ENCODE assay signal across 8 cellular contexts in the genomic region with DNA sequence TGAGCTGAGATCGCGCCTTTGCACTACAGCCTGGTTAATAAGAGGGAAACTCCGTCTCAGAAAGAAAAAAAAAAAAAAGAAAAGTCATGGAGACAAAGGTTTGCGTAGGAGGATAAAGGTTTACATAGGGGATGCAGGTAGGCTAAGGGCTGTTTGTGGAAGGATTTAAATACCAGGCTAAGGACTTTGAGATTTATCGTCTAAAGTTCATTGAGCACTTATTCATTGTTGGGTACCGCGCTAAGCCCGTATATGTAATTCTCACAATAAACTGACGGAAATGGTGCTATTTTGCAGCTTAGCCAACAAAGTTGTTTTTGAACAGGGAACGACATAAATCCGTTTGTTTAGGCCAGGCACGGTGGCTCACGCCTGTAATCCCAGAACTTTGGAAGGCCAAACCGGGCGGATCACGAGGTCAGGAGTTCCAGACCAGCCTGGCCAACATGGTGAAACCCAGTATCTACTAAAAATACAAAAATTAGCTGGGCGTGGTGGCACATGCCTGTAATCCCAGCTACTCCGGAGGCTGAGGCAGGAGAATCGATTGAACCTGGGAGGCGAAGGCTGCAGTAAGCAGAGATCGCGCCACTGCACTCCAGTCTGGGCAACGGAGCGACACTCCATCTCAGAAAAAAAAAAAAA. TPM values are rescaled to one million over a fixed set of nuclear protein-coding genes. Genes with fewer than 3 reads are reported as not detected.
A peak's percentile ranks its signal among the peaks of the same experiment; 100 is the strongest.
DNase-seq lines count a peak whose midpoint lies in the region; ATAC-seq, FAIRE-seq and TF ChIP-seq lines count a peak whose summit lies in the region.
"Not testable (repeated sequence)": the region's sequence is repeated elsewhere in the genome, so short reads cannot be mapped to it uniquely, and the experiment has no call there.

No MANE protein-coding gene starts in this region.

- H2AFZ ChIP-seq in KMS-11 (ENCODE audit: low read depth) (0 out of 2 replicates have a peak overlapping the region, but pooled peaks have one; percentile 82), HepG2 (ENCODE audit: low read length) (peak overlapping the region; percentile 90), osteoblast (ENCODE audit: low read length) (peak overlapping the region; percentile 99)

- peak overlapping the region; percentile 100 for H3K27ac Mint-ChIP-seq in CD4-positive, alpha-beta T cell
- H3K27ac Mint-ChIP-seq in WTC11 (peak overlapping the region; percentile 95), endodermal cell (peak overlapping the region; percentile 100)
- not testable (repeated sequence) for H3K27ac Mint-ChIP-seq in activated naive CD8-positive, alpha-beta T cell treated with anti-CD3 and anti-CD28 coated beads, Interleukin-2, amount 10 ng/mL, durations not matched to agents 7 days and 5 days
- H3K27ac Mint-ChIP-seq in stimulated activated naive CD8-positive, alpha-beta T cell treated with anti-CD3 and anti-CD28 coated beads, Interleukin-15, amount 100 ng/mL, for 72 hours, result peak overlapping the region in 1 of 2 donors; percentile 100

- not testable (repeated sequence) for H3K27me3 ChIP-seq in CD4-positive, alpha-beta T cell (ENCODE audit: control insufficient read depth, insufficient read depth, low read length); KMS-11 (ENCODE audit: insufficient read depth, low read depth); endodermal cell (ENCODE audit: control insufficient read depth, insufficient read depth, low read length, poor library complexity, severe bottlenecking); HepG2 (ENCODE audit: control insufficient read depth in 1 of 2, insufficient read depth in 2 of 2, low read length in 2 of 2); osteoblast (ENCODE audit: insufficient read depth, low read length)

- not testable (repeated sequence) for BruUV-seq in HepG2 (replicated peaks; lab: Mats Ljungman, UMichigan)

- not testable (repeated sequence) for TF ChIP-seq EP300 in HepG2 (IDR thresholded peaks at IDR 0.05; ENCODE audit: low read depth in 2 of 2, low read length in 2 of 2); HepG2 (CRISPR knock-in tag; IDR thresholded peaks at IDR 0.05; ENCODE audit: borderline replicate concordance)

- peaks cover 28% of the 10 kb centered on the region for H3K36me3 Mint-ChIP-seq in CD4-positive, alpha-beta T cell (ENCODE audit: low read depth)
- not testable (repeated sequence) for H3K36me3 Mint-ChIP-seq in WTC11; activated naive CD8-positive, alpha-beta T cell treated with anti-CD3 and anti-CD28 coated beads, Interleukin-2, amount 10 ng/mL, durations not matched to agents 7 days and 5 days; endodermal cell (ENCODE audit: low read depth)

- not testable (repeated sequence) for TF ChIP-seq POLR2A in HepG2 (IDR thresholded peaks at IDR 0.05; ENCODE audit: insufficient read depth in 1 of 2, low read depth in 2 of 2, low read length in 2 of 2)

- H3K9me3 Mint-ChIP-seq in CD4-positive, alpha-beta T cell; WTC11; activated naive CD8-positive, alpha-beta T cell treated with anti-CD3 and anti-CD28 coated beads, Interleukin-2, amount 10 ng/mL, durations not matched to agents 7 days and 5 days; endodermal cell; stimulated activated naive CD8-positive, alpha-beta T cell treated with anti-CD3 and anti-CD28 coated beads, Interleukin-15, amount 100 ng/mL, for 72 hours: not testable (repeated sequence)

- H3K4me1 ChIP-seq in KMS-11 (ENCODE audit: low read depth, poor library complexity, severe bottlenecking) (peaks cover 22% of the 10 kb centered on the region), HepG2 (ENCODE audit: insufficient read depth, low read length) (peaks cover 40% of the 10 kb centered on the region), osteoblast (ENCODE audit: insufficient read depth, low read length) (peaks cover 20% of the 10 kb centered on the region)
- H3K4me1 ChIP-seq in endodermal cell (ENCODE audit: control insufficient read depth, insufficient read depth, low read length), result not testable (repeated sequence)

- not testable (repeated sequence) for H3K4me2 ChIP-seq in KMS-11
- peak overlapping the region; percentile 89 for H3K4me2 ChIP-seq in HepG2 (ENCODE audit: low read depth, low read length)
- peak overlapping the region; percentile 97 for H3K4me2 ChIP-seq in osteoblast (ENCODE audit: insufficient read depth, low read length)

- not testable (repeated sequence) for H3K36me3 ChIP-seq in KMS-11 (ENCODE audit: insufficient read depth); endodermal cell (ENCODE audit: control insufficient read depth, insufficient read depth, low read length); HepG2 (replicated peaks in 1 of 2; ENCODE audit: control insufficient read depth in 1 of 2, insufficient read depth in 2 of 2, low read length in 2 of 2); osteoblast (ENCODE audit: insufficient read depth, low read length)

- H3K27me3 Mint-ChIP-seq in CD4-positive, alpha-beta T cell; WTC11 (ENCODE audit: low read depth); activated naive CD8-positive, alpha-beta T cell treated with anti-CD3 and anti-CD28 coated beads, Interleukin-2, amount 10 ng/mL, durations not matched to agents 7 days and 5 days; endodermal cell (ENCODE audit: insufficient read depth); stimulated activated naive CD8-positive, alpha-beta T cell treated with anti-CD3 and anti-CD28 coated beads, Interleukin-15, amount 100 ng/mL, for 72 hours: not testable (repeated sequence)

- CTCF ChIA-PET in CD4-positive, alpha-beta T cell (lab: Charles Lee), result interaction anchor here (1.4 kb wide), 1 partner anchor 10 kb away, joined by 4 read pairs; no protein-coding TSS in a partner anchor
- CTCF ChIA-PET in WTC11 (lab: Charles Lee), result interaction anchor here (1.0 to 3.6 kb wide), 5 partner anchors 12 to 251 kb away, joined by 3 to 17 read pairs (median 4); a partner anchor contains a TSS
- CTCF ChIA-PET in HepG2 (lab: Yijun Ruan, JAX; ENCODE audit: low intra/inter-chr PET ratio, low total read pairs), result not testable (repeated sequence)

- intact Hi-C loops in CD4-positive, alpha-beta T cell (cut with DNase I, micrococcal nuclease), result loop anchor here (1.0 to 10.0 kb wide), 6 partner anchors 11 to 1797 kb away; a partner anchor contains a TSS
- intact Hi-C loops in HepG2 (cut with micrococcal nuclease; ENCODE audit: unreplicated experiment), result not testable (repeated sequence)

- not testable (repeated sequence) for H3K9me3 ChIP-seq in CD4-positive, alpha-beta T cell (ENCODE audit: control insufficient read depth, low read length); endodermal cell (ENCODE audit: control insufficient read depth, low read length); HepG2 (ENCODE audit: low read length); osteoblast (ENCODE audit: low read depth, low read length)

- POLR2A ChIA-PET in CD4-positive, alpha-beta T cell (lab: Charles Lee), result interaction anchor here (1.4 to 3.6 kb wide), 6 partner anchors 10 to 331 kb away, joined by 4 to 17 read pairs (median 14); a partner anchor contains a TSS
- POLR2A ChIA-PET in WTC11 (lab: Charles Lee) (interaction anchor here (0.5 to 2.9 kb wide), 6 partner anchors 12 to 306 kb away, joined by 3 to 13 read pairs (median 6); a partner anchor contains a TSS), HepG2 (lab: Yijun Ruan, JAX) (interaction anchor here (0.7 to 3.1 kb wide), 2 partner anchors 12 to 117 kb away, joined by 3 to 9 read pairs; no protein-coding TSS in a partner anchor)
- POLR2A ChIA-PET in activated naive CD8-positive, alpha-beta T cell treated with anti-CD3 and anti-CD28 coated beads, Interleukin-2, amount 10 ng/mL, durations not matched to agents 7 days and 5 days (lab: Charles Lee), result interaction anchor here (0.6 kb wide), 2 partner anchors 9 to 140 kb away, joined by 3 to 4 read pairs; no protein-coding TSS in a partner anchor

- TF ChIP-seq CTCF in CD4-positive, alpha-beta T cell (IDR thresholded peaks at IDR 0.05); KMS-11 (conservative IDR thresholded peaks at IDR 0.05; ENCODE audit: low read depth, low read length); WTC11 (IDR thresholded peaks at IDR 0.05); endodermal cell (conservative IDR thresholded peaks at IDR 0.05); HepG2 (CRISPR knock-in tag; IDR thresholded peaks at IDR 0.05); osteoblast (IDR thresholded peaks at IDR 0.05; ENCODE audit: extremely low read depth, low read depth, low read length): not testable (repeated sequence)

- H3K27ac ChIP-seq in CD4-positive, alpha-beta T cell (ENCODE audit: low read depth, low read length); KMS-11: not testable (repeated sequence)
- H3K27ac ChIP-seq in endodermal cell (ENCODE audit: low read depth, low read length) (peak overlapping the region; percentile 80), HepG2 (ENCODE audit: extremely low read length, insufficient read depth, low read length) (peak overlapping the region; percentile 75), osteoblast (ENCODE audit: low read depth, low read length) (peak overlapping the region; percentile 87)

- H4K20me1 ChIP-seq in KMS-11 (ENCODE audit: insufficient read depth) (peaks cover 28% of the 10 kb centered on the region), HepG2 (ENCODE audit: insufficient read depth, low read length) (peaks cover 31% of the 10 kb centered on the region), osteoblast (ENCODE audit: insufficient read depth, low read length) (peaks cover 31% of the 10 kb centered on the region)

- not testable (repeated sequence) for H3K9ac ChIP-seq in KMS-11
- H3K9ac ChIP-seq in endodermal cell (ENCODE audit: extremely low read depth, low read length, poor library complexity, severe bottlenecking), result peak overlapping the region; percentile 83
- H3K9ac ChIP-seq in HepG2 (ENCODE audit: insufficient read depth, low read depth, low read length), result peak overlapping the region; percentile 49

- TF ChIP-seq RAD21 in HepG2 (CRISPR knock-in tag; IDR thresholded peaks at IDR 0.05), result not testable (repeated sequence)

- peak overlapping the region; percentile 85 for H3K4me3 Mint-ChIP-seq in CD4-positive, alpha-beta T cell
- peak overlapping the region; percentile 86 for H3K4me3 Mint-ChIP-seq in WTC11
- peak overlapping the region; percentile 69 for H3K4me3 Mint-ChIP-seq in activated naive CD8-positive, alpha-beta T cell treated with anti-CD3 and anti-CD28 coated beads, Interleukin-2, amount 10 ng/mL, durations not matched to agents 7 days and 5 days
- peak overlapping the region; percentile 100 for H3K4me3 Mint-ChIP-seq in endodermal cell
- H3K4me3 Mint-ChIP-seq in stimulated activated naive CD8-positive, alpha-beta T cell treated with anti-CD3 and anti-CD28 coated beads, Interleukin-15, amount 100 ng/mL, for 72 hours, result peak overlapping the region; percentile 83 to 96

- peak; percentile 56 for FAIRE-seq in HepG2 (lab: Jason Lieb, UNC)

- in situ Hi-C loops in HepG2 (cut with HindIII; ENCODE audit: extremely low pct_ligation_motif_present, low pct_unique_long_range_greater_than_20kb), result not testable (repeated sequence)

- H3K4me1 Mint-ChIP-seq in CD4-positive, alpha-beta T cell (ENCODE audit: low read depth), result peaks cover 37% of the 10 kb centered on the region
- H3K4me1 Mint-ChIP-seq in WTC11, result peaks cover 33% of the 10 kb centered on the region
- peaks cover 17% of the 10 kb centered on the region for H3K4me1 Mint-ChIP-seq in activated naive CD8-positive, alpha-beta T cell treated with anti-CD3 and anti-CD28 coated beads, Interleukin-2, amount 10 ng/mL, durations not matched to agents 7 days and 5 days
- peaks cover 23% of the 10 kb centered on the region for H3K4me1 Mint-ChIP-seq in endodermal cell
- peaks cover 43% of the 10 kb centered on the region for H3K4me1 Mint-ChIP-seq in stimulated activated naive CD8-positive, alpha-beta T cell treated with anti-CD3 and anti-CD28 coated beads, Interleukin-15, amount 100 ng/mL, for 72 hours

- ATAC-seq in CD4-positive, alpha-beta T cell (ENCODE audit: poor library complexity); WTC11; activated naive CD8-positive, alpha-beta T cell treated with anti-CD3 and anti-CD28 coated beads, Interleukin-2, amount 10 ng/mL, durations not matched to agents 7 days and 5 days (ENCODE audit: low read depth); stimulated activated naive CD8-positive, alpha-beta T cell treated with anti-CD3 and anti-CD28 coated beads, Interleukin-15, amount 100 ng/mL, for 72 hours: not testable (repeated sequence)
- peak; percentile 5; the same call in 1 of the 3 replicates for ATAC-seq in HepG2

- H3K79me2 ChIP-seq in KMS-11 (ENCODE audit: insufficient read depth, low read depth) (peaks cover 32% of the 10 kb centered on the region), HepG2 (ENCODE audit: insufficient read depth, low read length) (peaks cover 42% of the 10 kb centered on the region), osteoblast (ENCODE audit: insufficient read depth, low read length) (peaks cover 38% of the 10 kb centered on the region)

- 87% methylated on average over 24 of the region's 24 CpGs for WGBS in endodermal cell (ENCODE audit: insufficient coverage in 1 of 2, insufficient read length in 1 of 2), 2 experiments
- 38% methylated on average over 21 of the region's 24 CpGs for WGBS in HepG2 (ENCODE audit: low lambda C conversion rate)

- DNase-seq in CD4-positive, alpha-beta T cell; WTC11 (ENCODE audit: low spot score); activated naive CD8-positive, alpha-beta T cell treated with anti-CD3 and anti-CD28 coated beads, Interleukin-2, amount 10 ng/mL, durations not matched to agents 7 days and 5 days; endodermal cell; osteoblast (ENCODE audit: insufficient read length, low spot score, missing footprints); stimulated activated naive CD8-positive, alpha-beta T cell treated with anti-CD3 and anti-CD28 coated beads, Interleukin-15, amount 100 ng/mL, for 72 hours: not testable (repeated sequence)
- peak; percentile 68 for DNase-seq in HepG2 (ENCODE audit: low spot score)

- not testable (repeated sequence) for H3K4me3 ChIP-seq in KMS-11 (IDR thresholded peaks at IDR 0.05; ENCODE audit: insufficient read depth, low read depth, low read length); osteoblast (ENCODE audit: insufficient read depth, low read length)
- H3K4me3 ChIP-seq in endodermal cell (ENCODE audit: low read length) (peak overlapping the region; percentile 89), HepG2 (replicated peaks in 1 of 3; ENCODE audit: insufficient read depth in 1 of 3, low read depth in 2 of 3, low read length in 3 of 3) (peak overlapping the region; percentile 0 to 68 (median 22); a peak in 4 of 6 replicates)

RNA-seq across cellular contexts. Expression of a gene that starts 1.1 kb away (rescaled TPM):
- 100 to 1,000 TPM; 463 to 496 TPM for total RNA-seq in CD4-positive, alpha-beta T cell
- total RNA-seq in WTC11 (2021) (487 to 511 TPM (median 503 TPM) in 3 replicates), endodermal cell (100 to 1,000 TPM; 457 to 505 TPM), HepG2 (2016; rRNA removed; fragmentation: Illumina TruSeq; extraction: Trizol) (218 and 361 TPM in 2 replicates), osteoblast (446 and 456 TPM in 2 replicates)
- 100 to 1,000 TPM; 268 to 276 TPM for total RNA-seq in activated naive CD8-positive, alpha-beta T cell treated with anti-CD3 and anti-CD28 coated beads, Interleukin-2, amount 10 ng/mL, durations not matched to agents 7 days and 5 days
- polyA plus RNA-seq in endodermal cell (2013, experiment 1 of 2), result 438 TPM
- 420 TPM for polyA plus RNA-seq in endodermal cell (2013, experiment 2 of 2)
- 66.4 and 72.5 TPM in 2 replicates for total RNA-seq in HepG2 (2016; cell fraction: cytosol; rRNA removed; fragmentation: Illumina TruSeq; extraction: Trizol; ENCODE audit: low read depth)
- 223 and 347 TPM in 2 replicates for total RNA-seq in HepG2 (2016; cell fraction: insoluble cytoplasmic fraction; rRNA removed; fragmentation: Illumina TruSeq; extraction: Trizol)
- total RNA-seq in HepG2 (2016; cell fraction: membrane; rRNA removed; fragmentation: Illumina TruSeq; extraction: Trizol), result 116 and 131 TPM in 2 replicates
- 154 and 168 TPM in 2 replicates for total RNA-seq in HepG2 (2016; cell fraction: nucleus; rRNA removed; fragmentation: Illumina TruSeq; extraction: Trizol)
- polyA plus RNA-seq in HepG2 (2011; rRNA removed), result 182 and 219 TPM in 2 replicates
- 86.8 and 139 TPM in 2 replicates for polyA plus RNA-seq in HepG2 (2011; cell fraction: cytosol; rRNA removed)
- 33.5 and 47.3 TPM in 2 replicates for polyA plus RNA-seq in HepG2 (2011; cell fraction: nucleus; rRNA removed)
- polyA plus RNA-seq in HepG2 (2012), result 278 and 287 TPM in 2 replicates
- 106 and 118 TPM in 2 replicates for polyA plus RNA-seq in HepG2 (2016; cell fraction: cytosol; fragmentation: Illumina TruSeq; extraction: Trizol; ENCODE audit: low read depth)
- polyA plus RNA-seq in HepG2 (2016; cell fraction: insoluble cytoplasmic fraction; fragmentation: Illumina TruSeq; extraction: Trizol; ENCODE audit: low read depth), result 520 and 546 TPM in 2 replicates
- polyA plus RNA-seq in HepG2 (2016; cell fraction: membrane; fragmentation: Illumina TruSeq; extraction: Trizol; ENCODE audit: low read depth), result 179 and 180 TPM in 2 replicates
- 220 and 225 TPM in 2 replicates for polyA plus RNA-seq in HepG2 (2016; cell fraction: nucleus; fragmentation: Illumina TruSeq; extraction: Trizol; ENCODE audit: insufficient read depth, low read depth)
- 31.6 and 63.1 TPM in 2 replicates for polyA minus RNA-seq in HepG2 (2011; rRNA and poly(A)+ RNA removed; ENCODE audit: low replicate concordance)
- 79.8 and 80.8 TPM in 2 replicates for polyA minus RNA-seq in HepG2 (2011; cell fraction: cytosol; rRNA and poly(A)+ RNA removed)
- polyA minus RNA-seq in HepG2 (2011; cell fraction: nucleus; rRNA and poly(A)+ RNA removed), result 155 and 159 TPM in 2 replicates
